In the genomic region with DNA sequence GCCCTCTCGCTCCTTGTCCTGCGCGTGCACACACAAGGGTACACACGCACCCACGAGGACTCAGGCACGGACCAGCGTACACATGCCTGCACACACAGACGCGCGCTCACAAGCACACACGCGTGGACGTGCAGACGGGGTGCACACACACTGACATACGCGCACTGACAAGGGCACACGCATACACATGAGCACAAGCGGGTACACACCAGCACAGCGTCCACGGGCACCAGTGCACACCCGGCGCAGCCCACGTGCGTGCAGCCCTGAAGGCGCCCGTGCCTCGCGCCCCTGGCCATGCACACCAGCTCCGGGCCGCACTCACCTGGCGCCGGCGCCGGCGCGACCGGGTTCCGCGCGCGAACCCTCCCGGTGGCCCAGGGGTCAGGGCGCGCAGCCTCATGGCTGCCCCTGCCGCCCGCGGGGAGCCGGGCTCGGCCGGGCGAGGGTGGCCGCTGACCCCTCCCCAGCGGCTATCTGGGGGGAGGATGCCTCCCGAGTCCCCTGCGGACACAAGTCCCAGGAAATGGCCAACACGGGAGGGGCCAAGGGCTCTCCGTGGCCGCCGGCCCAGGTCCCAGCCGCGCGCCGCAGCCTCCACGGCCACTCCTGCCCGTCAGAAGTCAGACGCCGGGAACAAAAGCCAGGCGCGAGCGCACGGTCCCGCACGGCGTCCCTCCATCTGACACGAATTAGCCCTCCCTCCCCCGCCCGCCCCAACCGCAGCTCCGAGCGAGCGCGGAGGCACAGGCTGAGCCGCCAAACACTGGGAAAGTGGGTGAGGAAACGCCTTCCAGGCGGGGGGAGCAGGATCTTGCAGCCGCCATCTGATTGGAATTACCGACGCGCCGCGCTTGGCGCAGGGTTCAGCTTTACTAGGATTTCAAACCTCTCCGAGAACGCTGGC, we compare ENCODE assay signal across 8 cellular contexts. TPM values are rescaled to one million over a fixed set of nuclear protein-coding genes. Genes with fewer than 3 reads are reported as not detected.
DNase-seq lines count a peak whose midpoint lies in the region; ATAC-seq and TF ChIP-seq lines count a peak whose summit lies in the region.

No MANE protein-coding gene starts in this region.

- H3K27me3 ChIP-seq in iPS-15b (ENCODE audit: control insufficient read depth, insufficient read depth, low read length), result peaks cover 6% of the 10 kb centered on the region
- H3K27me3 ChIP-seq in sigmoid colon, result no peaks in the 10 kb centered on the region

- H3K9ac ChIP-seq in iPS-15b (ENCODE audit: low read depth, low read length), result peak overlapping the region; percentile 24

- no peak overlapping the region for H3K4me3 Mint-ChIP-seq in naive thymus-derived CD8-positive, alpha-beta T cell

- 14 to 31% methylated on average over 94 of the region's 94 CpGs for WGBS in sigmoid colon, 2 donors

- no peak for TF ChIP-seq EP300 in sigmoid colon (IDR thresholded peaks at IDR 0.05)

- intact Hi-C loops in sigmoid colon (cut with DNase I), result loop anchor here (5.0 kb wide), 1 partner anchor 35 kb away; no protein-coding TSS in a partner anchor

- peaks cover 32% of the 10 kb centered on the region for H3K4me1 ChIP-seq in iPS-15b (ENCODE audit: control insufficient read depth, insufficient read depth, low read length)
- peaks cover 0 to 49% (median 32%) of the 10 kb centered on the region in 4 donors for H3K4me1 ChIP-seq in sigmoid colon

- DNase-seq in G401 (ENCODE audit: low spot score), result peak; percentile 51
- DNase-seq in astrocyte of the spinal cord (ENCODE audit: low read depth, low spot score), result peak; percentile 71
- peak; percentile 80 for DNase-seq in sigmoid colon
- no peak for DNase-seq in naive thymus-derived CD8-positive, alpha-beta T cell
- no peak for DNase-seq in RPMI8226
- no peak for DNase-seq in NCI-H2171 treated with DMSO at 0.1 percent for 48 hours (lab: John Stamatoyannopoulos, UW)
- DNase-seq in germinal center (ENCODE audit: low spot score), result no peak

- H3K36me3 ChIP-seq in iPS-15b (ENCODE audit: control insufficient read depth, insufficient read depth, low read length), result no peaks in the 10 kb centered on the region
- no peaks in the 10 kb centered on the region for H3K36me3 ChIP-seq in sigmoid colon

- H3K36me3 Mint-ChIP-seq in naive thymus-derived CD8-positive, alpha-beta T cell, result no peaks in the 10 kb centered on the region

- ATAC-seq in naive thymus-derived CD8-positive, alpha-beta T cell, result no peak

- no peak for TF ChIP-seq CTCF in astrocyte of the spinal cord (IDR thresholded peaks at IDR 0.05; ENCODE audit: low read depth, low read length)
- TF ChIP-seq CTCF in sigmoid colon (IDR thresholded peaks at IDR 0.05), result no peak

- peaks cover 0 to 4% (median 0%) of the 10 kb centered on the region in 9 donors for H3K9me3 Mint-ChIP-seq in naive thymus-derived CD8-positive, alpha-beta T cell

- in situ Hi-C loops in G401 (cut with HindIII; ENCODE audit: low sequenced_read_pairs), result no loop called here
- in situ Hi-C loops in astrocyte of the spinal cord (cut with HindIII; ENCODE audit: low sequenced_read_pairs), result no loop called here

- peaks cover 0 to 3% (median 0%) of the 10 kb centered on the region in 4 donors for H3K4me1 Mint-ChIP-seq in naive thymus-derived CD8-positive, alpha-beta T cell

- H3K4me3 ChIP-seq in astrocyte of the spinal cord (ENCODE audit: low read depth, low read length) (peak overlapping the region; percentile 43), iPS-15b (ENCODE audit: low read depth, low read length) (peak overlapping the region; percentile 69), sigmoid colon (peak overlapping the region; percentile 45 to 62 (median 54))

- no peaks in the 10 kb centered on the region for H3K9me3 ChIP-seq in iPS-15b (ENCODE audit: control insufficient read depth, insufficient read depth, low read length)
- H3K9me3 ChIP-seq in sigmoid colon, result no peaks in the 10 kb centered on the region

- H3K27ac ChIP-seq in sigmoid colon, result peak overlapping the region; percentile 8 to 62 (median 26)

- TF ChIP-seq POLR2A in sigmoid colon (IDR thresholded peaks at IDR 0.05), result no peak

- H3K27me3 Mint-ChIP-seq in naive thymus-derived CD8-positive, alpha-beta T cell, result peaks cover 13 to 43% (median 23%) of the 10 kb centered on the region in 5 donors

- POLR2A ChIA-PET in naive thymus-derived CD8-positive, alpha-beta T cell (lab: Charles Lee), result no interaction called here

- no peak overlapping the region for H3K27ac Mint-ChIP-seq in naive thymus-derived CD8-positive, alpha-beta T cell

RNA-seq across cellular contexts. Expression of gene TNS3, which starts 45.0 kb away (rescaled TPM):
- total RNA-seq in G401 (2014; rRNA removed; shearing (Covaris generic)), result 35.4 and 37.3 TPM in 2 replicates
- total RNA-seq in sigmoid colon, result 10 to 100 TPM; 17.8 to 43.8 (median 28.2) TPM
- 10 to 100 TPM; 17.4 to 29.6 (median 28.8) TPM for polyA plus RNA-seq in sigmoid colon
- total RNA-seq in naive thymus-derived CD8-positive, alpha-beta T cell, result 1 to 10 TPM; 1.2 to 1.6 TPM
- polyA plus RNA-seq in naive thymus-derived CD8-positive, alpha-beta T cell, result not detected

Comparison
In these comparisons a context has a peak if more than half of its experiments do, and no peak if none do; other contexts are left out.
1. DNase-seq: peak in G401 (single experiment), astrocyte of the spinal cord (single experiment) and sigmoid colon (single experiment); none in naive thymus-derived CD8-positive, alpha-beta T cell (0 of 10), RPMI8226 (single experiment), NCI-H2171 treated with DMSO at 0.1 percent for 48 hours (single experiment) and germinal center (single experiment).
2. RNA of gene TNS3, which starts 45.0 kb away (total RNA-seq): 35.4 to 37.3 TPM in G401 and 17.8 to 43.8 TPM in sigmoid colon; 1.2 to 1.6 TPM in naive thymus-derived CD8-positive, alpha-beta T cell; every median in the first group is over 4 times any median in the second.
3. Peak in every context shown above with its lines, with median percentiles within 50 percentile points of each other: H3K4me3 ChIP-seq.